ENCODE assay signal across 8 cellular contexts in the genomic region with DNA sequence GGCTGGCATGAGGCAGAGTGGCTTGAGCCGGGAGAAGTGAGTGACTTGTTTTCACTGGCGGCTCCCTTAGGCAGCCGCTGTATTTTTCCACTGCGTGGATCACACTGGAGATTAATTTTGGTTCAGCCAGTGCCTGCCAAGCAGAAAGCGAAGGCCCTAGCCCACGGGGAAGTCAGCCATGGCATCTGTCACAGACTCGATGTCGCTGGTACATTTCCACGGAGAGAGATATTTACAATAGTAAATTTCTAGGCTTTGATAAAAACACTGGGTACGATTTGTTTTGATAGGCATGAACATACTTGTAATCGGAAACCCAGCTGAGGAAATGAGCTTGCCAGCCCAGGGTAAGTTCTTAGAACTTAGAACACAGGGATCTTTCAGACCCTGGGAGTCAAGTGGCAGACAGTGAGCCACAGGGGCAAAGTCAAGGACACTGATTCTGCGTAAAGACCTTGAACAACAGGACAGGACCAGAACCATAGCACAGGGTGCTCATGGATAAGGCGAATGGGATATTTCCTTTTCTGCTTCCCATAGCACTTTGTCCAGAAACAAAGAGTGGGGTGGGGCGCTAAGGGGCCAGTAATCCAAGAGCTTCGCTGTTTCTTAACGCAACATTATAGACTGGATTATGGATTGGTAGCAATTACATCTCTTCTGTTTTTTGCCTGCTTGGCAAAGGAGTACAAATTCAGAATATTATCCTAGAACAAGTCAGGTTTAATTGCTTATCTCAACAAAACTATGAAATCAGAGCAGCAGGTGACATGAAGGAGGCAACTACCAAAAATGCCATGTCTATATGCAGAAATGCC. TPM values are rescaled to one million over a fixed set of nuclear protein-coding genes. Genes with fewer than 3 reads are reported as not detected.
A peak's percentile ranks its signal among the peaks of the same experiment; 100 is the strongest.
DNase-seq lines count a peak whose midpoint lies in the region; ATAC-seq and TF ChIP-seq lines count a peak whose summit lies in the region.

No MANE protein-coding gene starts in this region.

- DNase-seq in AG10803 (ENCODE audit: low read depth) (peak; percentile 84), MM.1S (no peak), MCF 10A (ENCODE audit: unreplicated experiment) (peak; percentile 96), retinal pigment epithelial cell (ENCODE audit: low read depth) (peak; percentile 92)
- no peak for DNase-seq in stimulated activated CD4-positive, alpha-beta T cell treated with anti-CD3 and anti-CD28 coated beads, Interleukin-1b, Interleukin-23, amount 100 ng/mL, for 48 hours
- no peak for DNase-seq in activated CD4-positive, alpha-beta T cell treated with anti-CD3 and anti-CD28 coated beads, Interleukin-2, amount 50 U/mL, for 4 hours

- peak overlapping the region; percentile 98 for H3K4me3 Mint-ChIP-seq in MCF 10A (ENCODE audit: unreplicated experiment)

- POLR2A ChIA-PET in MCF 10A (lab: Yijun Ruan, JAX) = interaction anchor here (0.6 to 22.0 kb wide), 35 partner anchors 8 to 1116 kb away, joined by 3 to 1263 read pairs (median 6); partner anchors contain the start of genes ATP6V0E1 and ERGIC1

- H3K27ac ChIP-seq in MM.1S (ENCODE audit: low read length) = peak overlapping the region; percentile 56; the same call in 1 of the 2 replicates
- H3K27ac ChIP-seq in iPS-18a (ENCODE audit: low read length) = peak overlapping the region; percentile 88

- CTCF ChIA-PET in MCF 10A (lab: Yijun Ruan, JAX) = interaction anchor here (0.5 to 7.7 kb wide), 12 partner anchors 33 to 259 kb away, joined by 3 to 66 read pairs (median 4); no protein-coding TSS in a partner anchor

- H3K9ac ChIP-seq in MM.1S (ENCODE audit: low read length) (no peak overlapping the region), iPS-18a (ENCODE audit: low read length) (peak overlapping the region; percentile 90)

- H3K9me3 ChIP-seq in MM.1S (replicated peaks; ENCODE audit: insufficient read depth, low read length) (no peaks in the 10 kb centered on the region), iPS-18a (ENCODE audit: control insufficient read depth, low read depth, low read length) (no peaks in the 10 kb centered on the region)

- H3K4me2 ChIP-seq in MM.1S (ENCODE audit: low read depth, low read length) = no peak overlapping the region

- H3K4me3 ChIP-seq in AG10803 (ENCODE audit: low read length) = peak overlapping the region; percentile 93
- no peak overlapping the region for H3K4me3 ChIP-seq in MM.1S (ENCODE audit: low read length)
- no peak overlapping the region for H3K4me3 ChIP-seq in iPS-18a (ENCODE audit: low read length)
- H3K4me3 ChIP-seq in retinal pigment epithelial cell (ENCODE audit: low read length) = peak overlapping the region; percentile 91

- no peaks in the 10 kb centered on the region for H3K27me3 Mint-ChIP-seq in MCF 10A (ENCODE audit: insufficient read depth, unreplicated experiment)

- H3K4me1 Mint-ChIP-seq in MCF 10A (ENCODE audit: insufficient read depth, unreplicated experiment) = peaks cover 24% of the 10 kb centered on the region

- no peaks in the 10 kb centered on the region for H3K36me3 ChIP-seq in MM.1S (replicated peaks; ENCODE audit: insufficient read depth, low read length)
- peaks cover 21% of the 10 kb centered on the region for H3K36me3 ChIP-seq in iPS-18a (ENCODE audit: control insufficient read depth, low read depth, low read length)

- ATAC-seq in HG03025 (IDR thresholded peaks at IDR 0.05; ENCODE audit: low FRiP score, unreplicated experiment) = no peak

- H4K20me1 ChIP-seq in MM.1S (ENCODE audit: insufficient read depth, low read length) = no peaks in the 10 kb centered on the region

- H3K27me3 ChIP-seq in MM.1S (replicated peaks; ENCODE audit: insufficient read depth, low read length) (no peaks in the 10 kb centered on the region), iPS-18a (ENCODE audit: control insufficient read depth, insufficient read depth, low read length) (peaks cover 12% of the 10 kb centered on the region)

- intact Hi-C loops in MCF 10A (cut with micrococcal nuclease) = loop anchor here (1.0 kb wide), 3 partner anchors 49 to 166 kb away; no protein-coding TSS in a partner anchor

- no peaks in the 10 kb centered on the region for H3K9me3 Mint-ChIP-seq in MCF 10A (ENCODE audit: unreplicated experiment)

- no peak for TF ChIP-seq CTCF in AG10803 (conservative IDR thresholded peaks at IDR 0.05; ENCODE audit: low read length)
- no peak for TF ChIP-seq CTCF in MM.1S (IDR thresholded peaks at IDR 0.05; ENCODE audit: low read length)
- no peak for TF ChIP-seq CTCF in MCF 10A (IDR thresholded peaks at IDR 0.05; ENCODE audit: unreplicated experiment)
- TF ChIP-seq CTCF in retinal pigment epithelial cell (conservative IDR thresholded peaks at IDR 0.05; ENCODE audit: low read depth, low read length) = no peak

- no peaks in the 10 kb centered on the region for H3K9me2 ChIP-seq in MM.1S (replicated peaks; ENCODE audit: insufficient read depth, low read length)

- peaks cover 93% of the 10 kb centered on the region for H3K36me3 Mint-ChIP-seq in MCF 10A (ENCODE audit: insufficient read depth, unreplicated experiment)

- H3F3A ChIP-seq in MM.1S (ENCODE audit: insufficient read depth, low read length) = peaks cover 32% of the 10 kb centered on the region

- H2AFZ ChIP-seq in MM.1S (ENCODE audit: low read length) = no peak overlapping the region

- TSS peak; percentile 28 for BruUV-seq in MCF 10A (replicated peaks; lab: Mats Ljungman, UMichigan)

- peaks cover 16% of the 10 kb centered on the region for H3K79me2 ChIP-seq in MM.1S (ENCODE audit: low read length)

- H3K27ac Mint-ChIP-seq in MCF 10A (ENCODE audit: low read depth, unreplicated experiment) = peak overlapping the region; percentile 99

- peaks cover 27% of the 10 kb centered on the region for H3K4me1 ChIP-seq in MM.1S (ENCODE audit: low read length)
- H3K4me1 ChIP-seq in iPS-18a (ENCODE audit: control insufficient read depth, low read depth, low read length) = peaks cover 17% of the 10 kb centered on the region

RNA-seq across cellular contexts. Expression of gene DUSP1, which starts 4.5 kb away (rescaled TPM):
- total RNA-seq in MCF 10A (2022) = 594 and 611 TPM in 2 replicates

Comparison
In these comparisons a context has a peak if more than half of its experiments do, and no peak if none do; other contexts are left out.
1. DNase-seq: peak in AG10803 (single experiment), MCF 10A (single experiment) and retinal pigment epithelial cell (single experiment); none in MM.1S (single experiment), stimulated activated CD4-positive, alpha-beta T cell treated with anti-CD3 and anti-CD28 coated beads, Interleukin-1b, Interleukin-23, amount 100 ng/mL, for 48 hours (single experiment) and activated CD4-positive, alpha-beta T cell treated with anti-CD3 and anti-CD28 coated beads, Interleukin-2, amount 50 U/mL, for 4 hours (0 of 2).
2. H3K4me3 ChIP-seq: peak in AG10803 (single experiment) and retinal pigment epithelial cell (single experiment); none in MM.1S (single experiment) and iPS-18a (single experiment).